5 cellular contexts compared by ENCODE assay signal in genomic region chr3:197646294-197646693, GRCh38.
A peak's percentile ranks its signal among the peaks of the same experiment; 100 is the strongest.
DNase-seq lines count a peak whose midpoint lies in the region; ATAC-seq and TF ChIP-seq lines count a peak whose summit lies in the region.
"Not testable (repeated sequence)": the region's sequence is repeated elsewhere in the genome, so short reads cannot be mapped to it uniquely, and the experiment has no call there.

No MANE protein-coding gene starts in this region.

- H3K9me3 ChIP-seq in neural progenitor cell (ENCODE audit: low read depth); upper lobe of right lung: not testable (repeated sequence)

- not testable (repeated sequence) for H3K27ac ChIP-seq in neural progenitor cell, upper lobe of right lung

- not testable (repeated sequence) for TF ChIP-seq CTCF in neural progenitor cell (IDR thresholded peaks at IDR 0.05); upper lobe of right lung (IDR thresholded peaks at IDR 0.05)

- not testable (repeated sequence) for H2AFZ ChIP-seq in neural progenitor cell (replicated peaks)

- POLR2A ChIA-PET in activated CD8-positive, alpha-beta T cell treated with anti-CD3 and anti-CD28 coated beads, Interleukin-2, amount 10 ng/mL, durations not matched to agents 7 days and 5 days (lab: Charles Lee), result not testable (repeated sequence)

- not testable (repeated sequence) for H4K20me1 ChIP-seq in neural progenitor cell (ENCODE audit: low read depth)

- not testable (repeated sequence) for ATAC-seq in activated CD8-positive, alpha-beta T cell treated with anti-CD3 and anti-CD28 coated beads, Interleukin-2, amount 10 ng/mL, durations not matched to agents 7 days and 5 days; stimulated activated memory B cell treated with anti-CD40 and anti-IgM and Interleukin-4, amounts not matched to agents 10 μg/mL and 1 μg/mL and 100 μg/mL, for 72 hours; upper lobe of right lung

- CTCF ChIA-PET in activated CD8-positive, alpha-beta T cell treated with anti-CD3 and anti-CD28 coated beads, Interleukin-2, amount 10 ng/mL, durations not matched to agents 7 days and 5 days (lab: Charles Lee), result not testable (repeated sequence)

- H3K9ac ChIP-seq in neural progenitor cell, result not testable (repeated sequence)

- H3K27me3 ChIP-seq in neural progenitor cell, upper lobe of right lung: not testable (repeated sequence)

- peaks cover 23% of the 10 kb centered on the region for H3K36me3 Mint-ChIP-seq in activated CD8-positive, alpha-beta T cell treated with anti-CD3 and anti-CD28 coated beads, Interleukin-2, amount 10 ng/mL, durations not matched to agents 7 days and 5 days (ENCODE audit: low read depth)
- H3K36me3 Mint-ChIP-seq in activated naive CD4-positive, alpha-beta T cell treated with anti-CD3 and anti-CD28 coated beads, Interleukin-2, amount 50 U/mL, for 24 hours; neural progenitor cell: not testable (repeated sequence)
- peaks cover 23% of the 10 kb centered on the region for H3K36me3 Mint-ChIP-seq in stimulated activated memory B cell treated with anti-CD40 and anti-IgM and Interleukin-4, amounts not matched to agents 10 μg/mL and 1 μg/mL and 100 μg/mL, for 72 hours

- not testable (repeated sequence) for H3K4me1 ChIP-seq in neural progenitor cell, upper lobe of right lung

- H3K4me2 ChIP-seq in neural progenitor cell, result not testable (repeated sequence)

- not testable (repeated sequence) for H3K4me3 Mint-ChIP-seq in activated CD8-positive, alpha-beta T cell treated with anti-CD3 and anti-CD28 coated beads, Interleukin-2, amount 10 ng/mL, durations not matched to agents 7 days and 5 days; activated naive CD4-positive, alpha-beta T cell treated with anti-CD3 and anti-CD28 coated beads, Interleukin-2, amount 50 U/mL, for 24 hours; stimulated activated memory B cell treated with anti-CD40 and anti-IgM and Interleukin-4, amounts not matched to agents 10 μg/mL and 1 μg/mL and 100 μg/mL, for 72 hours
- peak overlapping the region; percentile 43 for H3K4me3 Mint-ChIP-seq in neural progenitor cell

- not testable (repeated sequence) for H3K36me3 ChIP-seq in neural progenitor cell, upper lobe of right lung

- H3K27ac Mint-ChIP-seq in activated CD8-positive, alpha-beta T cell treated with anti-CD3 and anti-CD28 coated beads, Interleukin-2, amount 10 ng/mL, durations not matched to agents 7 days and 5 days; neural progenitor cell: not testable (repeated sequence)
- peak overlapping the region; percentile 4 for H3K27ac Mint-ChIP-seq in activated naive CD4-positive, alpha-beta T cell treated with anti-CD3 and anti-CD28 coated beads, Interleukin-2, amount 50 U/mL, for 24 hours
- H3K27ac Mint-ChIP-seq in stimulated activated memory B cell treated with anti-CD40 and anti-IgM and Interleukin-4, amounts not matched to agents 10 μg/mL and 1 μg/mL and 100 μg/mL, for 72 hours, result peak overlapping the region; percentile 18

- H3K4me3 ChIP-seq in neural progenitor cell, upper lobe of right lung: not testable (repeated sequence)

- H3K4me1 Mint-ChIP-seq in activated CD8-positive, alpha-beta T cell treated with anti-CD3 and anti-CD28 coated beads, Interleukin-2, amount 10 ng/mL, durations not matched to agents 7 days and 5 days (ENCODE audit: low read depth); activated naive CD4-positive, alpha-beta T cell treated with anti-CD3 and anti-CD28 coated beads, Interleukin-2, amount 50 U/mL, for 24 hours; neural progenitor cell; stimulated activated memory B cell treated with anti-CD40 and anti-IgM and Interleukin-4, amounts not matched to agents 10 μg/mL and 1 μg/mL and 100 μg/mL, for 72 hours: not testable (repeated sequence)

- not testable (repeated sequence) for H3K79me2 ChIP-seq in neural progenitor cell (ENCODE audit: low read depth)

- H3K9me3 Mint-ChIP-seq in activated CD8-positive, alpha-beta T cell treated with anti-CD3 and anti-CD28 coated beads, Interleukin-2, amount 10 ng/mL, durations not matched to agents 7 days and 5 days (ENCODE audit: insufficient read depth); activated naive CD4-positive, alpha-beta T cell treated with anti-CD3 and anti-CD28 coated beads, Interleukin-2, amount 50 U/mL, for 24 hours; stimulated activated memory B cell treated with anti-CD40 and anti-IgM and Interleukin-4, amounts not matched to agents 10 μg/mL and 1 μg/mL and 100 μg/mL, for 72 hours: not testable (repeated sequence)
- peaks cover 21% of the 10 kb centered on the region for H3K9me3 Mint-ChIP-seq in neural progenitor cell

- not testable (repeated sequence) for H3K27me3 Mint-ChIP-seq in activated CD8-positive, alpha-beta T cell treated with anti-CD3 and anti-CD28 coated beads, Interleukin-2, amount 10 ng/mL, durations not matched to agents 7 days and 5 days (ENCODE audit: low read depth); activated naive CD4-positive, alpha-beta T cell treated with anti-CD3 and anti-CD28 coated beads, Interleukin-2, amount 50 U/mL, for 24 hours; neural progenitor cell (ENCODE audit: insufficient read depth, low read depth); stimulated activated memory B cell treated with anti-CD40 and anti-IgM and Interleukin-4, amounts not matched to agents 10 μg/mL and 1 μg/mL and 100 μg/mL, for 72 hours

- intact Hi-C loops in upper lobe of right lung (cut with DNase I), result not testable (repeated sequence)

- H3F3A ChIP-seq in neural progenitor cell (ENCODE audit: low read depth), result not testable (repeated sequence)

- DNase-seq in activated CD8-positive, alpha-beta T cell treated with anti-CD3 and anti-CD28 coated beads, Interleukin-2, amount 10 ng/mL, durations not matched to agents 7 days and 5 days, result peak; percentile 13
- DNase-seq in neural progenitor cell (ENCODE audit: low spot score), result not testable (repeated sequence)
- peak; percentile 30 for DNase-seq in upper lobe of right lung
